11 cellular contexts compared by ENCODE assay signal in the genomic region with DNA sequence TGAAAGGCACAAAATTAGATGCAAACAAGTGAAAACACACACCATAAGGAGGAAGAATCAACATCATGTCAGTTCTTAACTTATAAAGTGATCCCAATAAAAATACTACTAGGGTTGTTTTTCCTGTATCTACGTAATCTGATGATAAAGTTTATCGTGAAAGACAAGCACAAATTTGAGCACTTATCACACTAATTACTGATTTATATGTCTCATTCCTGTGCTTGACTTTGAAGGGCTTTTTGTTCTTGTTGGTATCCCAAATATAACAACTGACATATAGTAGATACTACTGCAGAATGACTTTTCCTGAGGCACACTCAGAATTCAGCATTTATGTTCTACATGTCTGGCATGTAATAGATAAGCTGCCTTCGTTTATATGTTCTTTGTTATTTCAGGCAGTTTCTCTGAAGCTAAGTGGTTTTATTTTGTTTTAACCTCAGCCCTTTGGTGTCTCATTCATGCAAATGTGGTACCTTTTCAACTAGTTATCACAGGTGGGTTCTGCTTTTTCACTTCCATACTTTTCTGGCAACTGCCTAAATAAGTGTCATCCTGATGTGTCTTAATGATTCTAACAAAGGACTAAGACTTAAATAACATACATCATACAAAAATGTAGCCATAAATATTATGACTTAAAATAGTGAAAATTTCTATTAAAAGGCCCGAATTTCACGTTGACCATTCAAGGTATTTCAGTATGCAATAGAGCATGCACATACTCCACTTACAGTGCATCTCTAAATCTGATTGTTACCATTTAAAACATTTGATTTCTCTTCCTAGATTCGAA.
DNase-seq lines count a peak whose midpoint lies in the region; ATAC-seq lines count a peak whose summit lies in the region.
"Had no signal": no experiment of that assay in that cellular context is flagged by ENCODE, and none has a peak within 500 bp of the region (broad histone marks: within the 10 kb centered on the region; RNA-seq: fewer than 3 reads in every experiment).

No MANE protein-coding gene starts in this region.

- ATAC-seq in GM19025 (IDR thresholded peaks at IDR 0.05; ENCODE audit: low read depth, unreplicated experiment) (peak; percentile 69), GM21786 (IDR thresholded peaks at IDR 0.05; ENCODE audit: unreplicated experiment) (peak; percentile 81), HG03460 (IDR thresholded peaks at IDR 0.05; ENCODE audit: unreplicated experiment) (peak; percentile 59), GM19455 (IDR thresholded peaks at IDR 0.05; ENCODE audit: unreplicated experiment) (no peak)
- ATAC-seq: left colon had no signal

- DNase-seq in germinal center (ENCODE audit: low spot score) = peak; percentile 42
- DNase-seq in cerebellar cortex (ENCODE audit: low spot score) = no peak
- no peak for DNase-seq in DMS53 treated with DMSO at 0.1 percent for 48 hours (lab: John Stamatoyannopoulos, UW; ENCODE audit: unreplicated experiment)
- DNase-seq in SHP77 (lab: John Stamatoyannopoulos, UW) = no peak
- DNase-seq: activated CD4-positive, alpha-beta T cell treated with anti-CD3 and anti-CD28 coated beads for 1 hour; activated naive CD4-positive, alpha-beta T cell treated with anti-CD3 and anti-CD28 coated beads for 36 hours; left colon had no signal
